Comparison of ENCODE assay signal across 17 cellular contexts in the genomic region with DNA sequence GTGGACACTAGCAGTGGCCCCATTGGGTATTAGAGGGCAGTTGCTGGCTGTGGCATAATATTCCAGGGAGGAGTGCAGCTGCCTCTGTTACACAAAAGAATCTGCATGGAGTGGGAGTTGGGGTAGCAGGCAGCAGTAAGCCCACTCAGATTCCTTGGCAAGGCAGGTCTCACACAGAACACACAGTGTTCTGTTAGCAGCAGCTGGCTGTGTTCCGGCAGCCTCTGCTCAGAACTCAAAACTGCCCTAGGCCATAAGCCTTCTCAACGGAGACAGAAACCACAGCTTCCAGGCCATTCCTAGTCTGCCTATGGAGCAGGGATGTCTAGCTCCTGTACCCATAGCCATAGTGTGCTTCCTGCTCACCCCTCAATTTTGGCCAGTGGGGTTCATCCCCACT.
DNase-seq lines count a peak whose midpoint lies in the region; ATAC-seq and TF ChIP-seq lines count a peak whose summit lies in the region.
"Had no signal": no experiment of that assay in that cellular context is flagged by ENCODE, and none has a peak within 500 bp of the region (broad histone marks: within the 10 kb centered on the region; RNA-seq: fewer than 3 reads in every experiment).

No MANE protein-coding gene starts in this region.

- no peaks in the 10 kb centered on the region for H3K79me1 ChIP-seq in mesendoderm (ENCODE audit: low read length)

- H3K4me3 ChIP-seq in adrenal gland (no peak overlapping the region), mesendoderm (ENCODE audit: low read length) (no peak overlapping the region), ascending aorta (no peak overlapping the region)
- H3K4me3 ChIP-seq: GM23248 had no signal

- H2BK5ac ChIP-seq in mesendoderm (ENCODE audit: low read length), result no peak overlapping the region

- WGBS in adrenal gland, 4 donors, result 44 to 58% (median 50%) methylated on average over 2 of the region's 2 CpGs; no CpG with 5 or more reads in 1 of the 4 donors
- no CpG with 5 or more reads among the region's 2 CpGs for WGBS in mesendoderm (ENCODE audit: extremely low coverage, insufficient coverage, low lambda C conversion rate)

- peak overlapping the region in 3 of 5 donors; percentile 45 to 71 (median 52) for H3K27ac ChIP-seq in adrenal gland
- no peak overlapping the region for H3K27ac ChIP-seq in mesendoderm (ENCODE audit: low read depth, low read length)
- H3K27ac ChIP-seq in ascending aorta, result no peak overlapping the region
- H3K27ac ChIP-seq: GM23248 had no signal

- peak; percentile 42 for DNase-seq in ELF-1 (ENCODE audit: low read depth, low spot score)
- DNase-seq in adrenal gland, result peak in 1 of 7 donors; percentile 48
- DNase-seq in mesendoderm, result no peak
- DNase-seq in sciatic nerve (ENCODE audit: low spot score), result peak; percentile 59
- no peak for DNase-seq in ascending aorta (ENCODE audit: low spot score in 2 of 2)
- no peak for DNase-seq in left ventricle myocardium superior
- DNase-seq in T-helper 2 cell treated with Interferon-gamma antibody and Interleukin-4, amounts not matched to agents 5 μg/mL and 100 μg/mL, for 36 hours (ENCODE audit: low spot score), result no peak
- no peak for DNase-seq in D341Med (ENCODE audit: low spot score)
- DNase-seq: GM23248, KG1, NCI-H1694 treated with DMSO at 0.1 percent for 48 hours, NCI-H2107, NCI-H2227 treated with DMSO at 0.1 percent for 48 hours, SK-N-SH had no signal

- H3K27me3 ChIP-seq in adrenal gland (no peaks in the 10 kb centered on the region), mesendoderm (ENCODE audit: insufficient read depth, low read length, poor library complexity) (no peaks in the 10 kb centered on the region), ascending aorta (no peaks in the 10 kb centered on the region)

- no peak for TF ChIP-seq POLR2A in adrenal gland (IDR thresholded peaks at IDR 0.05)

- no peak overlapping the region for H3K4me3 Mint-ChIP-seq in T-helper 2 cell treated with Interferon-gamma antibody and Interleukin-4, amounts not matched to agents 5 μg/mL and 100 μg/mL, for 36 hours

- no peaks in the 10 kb centered on the region for H3K4me1 Mint-ChIP-seq in T-helper 2 cell treated with Interferon-gamma antibody and Interleukin-4, amounts not matched to agents 5 μg/mL and 100 μg/mL, for 36 hours (ENCODE audit: low read depth)

- no peak overlapping the region for H3K4ac ChIP-seq in mesendoderm (ENCODE audit: low read depth, low read length)

- H3K23ac ChIP-seq in mesendoderm (ENCODE audit: low read length), result no peak overlapping the region

- intact Hi-C loops in adrenal gland (cut with DNase I) (no loop called here), sciatic nerve (cut with DNase I) (no loop called here), ascending aorta (cut with DNase I) (no loop called here), left ventricle myocardium superior (cut with micrococcal nuclease) (loop anchor here (10.0 kb wide), 1 partner anchor 1142 kb away; the partner anchor contains the start of gene TMTC2)

- H3K56ac ChIP-seq in mesendoderm (ENCODE audit: low read length), result no peak overlapping the region

- H4K5ac ChIP-seq in mesendoderm (ENCODE audit: low read length), result peak overlapping the region; percentile 21

- no peak for TF ChIP-seq CTCF in adrenal gland (IDR thresholded peaks at IDR 0.05)
- no peak for TF ChIP-seq CTCF in ascending aorta (IDR thresholded peaks at IDR 0.05)

- H3K36me3 ChIP-seq in adrenal gland (replicated peaks in 1 of 2), result no peaks in the 10 kb centered on the region
- H3K36me3 ChIP-seq in mesendoderm (ENCODE audit: control insufficient read depth, insufficient read depth, low read length), result no peaks in the 10 kb centered on the region
- H3K36me3 ChIP-seq in ascending aorta, result no peaks in the 10 kb centered on the region

- H3K27me3 Mint-ChIP-seq in T-helper 2 cell treated with Interferon-gamma antibody and Interleukin-4, amounts not matched to agents 5 μg/mL and 100 μg/mL, for 36 hours (ENCODE audit: low read depth), result no peaks in the 10 kb centered on the region

- H3K4me1 ChIP-seq in adrenal gland (replicated peaks in 1 of 2), result peaks cover 14% of the 10 kb centered on the region in 2 donors
- H3K4me1 ChIP-seq in mesendoderm (ENCODE audit: control insufficient read depth, low read depth, low read length), result no peaks in the 10 kb centered on the region
- H3K4me1 ChIP-seq in ascending aorta, result no peaks in the 10 kb centered on the region

- H3K9me3 Mint-ChIP-seq in T-helper 2 cell treated with Interferon-gamma antibody and Interleukin-4, amounts not matched to agents 5 μg/mL and 100 μg/mL, for 36 hours, result no peaks in the 10 kb centered on the region

- no peak overlapping the region for H2AK5ac ChIP-seq in mesendoderm (ENCODE audit: low read length)

- H3K9ac ChIP-seq in mesendoderm (ENCODE audit: low read length), result no peak overlapping the region
- H3K9ac ChIP-seq: GM23248, SK-N-SH had no signal

- no peak overlapping the region for H4K8ac ChIP-seq in mesendoderm (ENCODE audit: low read depth, low read length)

- H3K9me3 ChIP-seq in adrenal gland (replicated peaks in 1 of 3) (no peaks in the 10 kb centered on the region), ascending aorta (no peaks in the 10 kb centered on the region)
- H3K9me3 ChIP-seq: SK-N-SH had no signal

- no peaks in the 10 kb centered on the region for H3K36me3 Mint-ChIP-seq in T-helper 2 cell treated with Interferon-gamma antibody and Interleukin-4, amounts not matched to agents 5 μg/mL and 100 μg/mL, for 36 hours (ENCODE audit: low read depth)

- H3K18ac ChIP-seq in mesendoderm (ENCODE audit: low read length), result no peak overlapping the region

- no peak overlapping the region for H3K27ac Mint-ChIP-seq in T-helper 2 cell treated with Interferon-gamma antibody and Interleukin-4, amounts not matched to agents 5 μg/mL and 100 μg/mL, for 36 hours

- no peak overlapping the region for H3K4me2 ChIP-seq in mesendoderm (ENCODE audit: low read length)
- H3K4me2 ChIP-seq: SK-N-SH had no signal

- H2BK15ac ChIP-seq in mesendoderm (replicated peaks; ENCODE audit: low read depth), result no peak overlapping the region

- no peak overlapping the region for H2BK120ac ChIP-seq in mesendoderm (ENCODE audit: low read depth, low read length)

- no peaks in the 10 kb centered on the region for H3K79me2 ChIP-seq in mesendoderm (ENCODE audit: control insufficient read depth, insufficient read depth, low read length)

- peak; percentile 78 for ATAC-seq in sciatic nerve
- no peak for ATAC-seq in left ventricle myocardium superior
- ATAC-seq: HepG2, Panc1, Right ventricle myocardium inferior had no signal

Comparison
In these comparisons a context has a peak if more than half of its experiments do, and no peak if none do; other contexts are left out.
1. DNase-seq: peak in ELF-1 (single experiment) and sciatic nerve (single experiment); none in mesendoderm (single experiment), ascending aorta (0 of 2), left ventricle myocardium superior (single experiment), T-helper 2 cell treated with Interferon-gamma antibody and Interleukin-4, amounts not matched to agents 5 μg/mL and 100 μg/mL, for 36 hours (single experiment) and D341Med (single experiment).
2. H3K27ac ChIP-seq: peak in adrenal gland (3 of 5); none in mesendoderm (single experiment) and ascending aorta (0 of 2).